1 cellular context compared by ENCODE assay signal in genomic region chr5:36658016-36658415, GRCh38.
TF ChIP-seq lines count a peak whose summit lies in the region.

No MANE protein-coding gene starts in this region.

TF ChIP-seq in GM23338, 12 proteins besides CTCF, POLR2A, EP300 and RAD21 (continued from another document):
- no peak for TF ChIP-seq ZNF462 (CRISPR knock-in tag; IDR thresholded peaks at IDR 0.05)
- no peak for TF ChIP-seq ETS1 (IDR thresholded peaks at IDR 0.05)
- no peak for TF ChIP-seq ZNF331 (CRISPR knock-in tag; IDR thresholded peaks at IDR 0.05; ENCODE audit: low read depth)
- TF ChIP-seq JUNB (IDR thresholded peaks at IDR 0.05; ENCODE audit: unreplicated experiment) = no peak
- TF ChIP-seq EZH2phosphoT487 (IDR thresholded peaks at IDR 0.05; ENCODE audit: unreplicated experiment) = no peak
- TF ChIP-seq EZH2 (IDR thresholded peaks at IDR 0.05; ENCODE audit: low read depth, unreplicated experiment) = no peak
